8 cellular contexts compared by ENCODE assay signal in genomic region chr2:25981596-25982272, GRCh38. TPM values are rescaled to one million over a fixed set of nuclear protein-coding genes. Genes with fewer than 3 reads are reported as not detected.
A peak's percentile ranks its signal among the peaks of the same experiment; 100 is the strongest.
DNase-seq lines count a peak whose midpoint lies in the region; ATAC-seq and TF ChIP-seq lines count a peak whose summit lies in the region.

No MANE protein-coding gene starts in this region.

- peaks cover 12 to 31% (median 20%) of the 10 kb centered on the region in 7 donors for H3K4me1 Mint-ChIP-seq in naive thymus-derived CD4-positive, alpha-beta T cell

- H3K9me2 ChIP-seq in GM23248 (ENCODE audit: insufficient read depth): no peaks in the 10 kb centered on the region

- no peaks in the 10 kb centered on the region for H3K9me3 ChIP-seq in GM23248 (ENCODE audit: low read depth)
- no peaks in the 10 kb centered on the region for H3K9me3 ChIP-seq in RWPE2 (ENCODE audit: severe bottlenecking)
- H3K9me3 ChIP-seq in naive thymus-derived CD4-positive, alpha-beta T cell (ENCODE audit: control insufficient read depth in 2 of 3, low read length in 3 of 3): no peaks in the 10 kb centered on the region

- H2AFZ ChIP-seq in GM23248: peak overlapping the region; percentile 93

- H3K36me3 ChIP-seq in GM23248 (ENCODE audit: low read depth) (no peaks in the 10 kb centered on the region), RWPE2 (ENCODE audit: low read depth) (no peaks in the 10 kb centered on the region)
- no peaks in the 10 kb centered on the region for H3K36me3 ChIP-seq in naive thymus-derived CD4-positive, alpha-beta T cell (ENCODE audit: control insufficient read depth in 2 of 3, insufficient read depth in 3 of 3, low read length in 3 of 3)

- H3K4me2 ChIP-seq in GM23248 (ENCODE audit: unreplicated experiment): peak overlapping the region; percentile 75

- peak overlapping the region; percentile 68 for H3K4me3 ChIP-seq in GM08714 (ENCODE audit: low read length)
- peak overlapping the region; percentile 96 for H3K4me3 ChIP-seq in GM23248
- peak overlapping the region; percentile 69 for H3K4me3 ChIP-seq in RWPE2 (ENCODE audit: severe bottlenecking)
- peak overlapping the region; percentile 66 for H3K4me3 ChIP-seq in epithelial cell of esophagus (ENCODE audit: low read length)
- peak overlapping the region; percentile 64 for H3K4me3 ChIP-seq in naive thymus-derived CD4-positive, alpha-beta T cell (ENCODE audit: low read length)

- peak overlapping the region; percentile 78 to 91 (median 84) for H3K4me3 Mint-ChIP-seq in naive thymus-derived CD4-positive, alpha-beta T cell

- H3K36me3 Mint-ChIP-seq in naive thymus-derived CD4-positive, alpha-beta T cell: no peaks in the 10 kb centered on the region

- no peaks in the 10 kb centered on the region for H3K9me3 Mint-ChIP-seq in naive thymus-derived CD4-positive, alpha-beta T cell

- H3K4me1 ChIP-seq in GM23248 (ENCODE audit: insufficient read depth): peaks cover 30% of the 10 kb centered on the region
- peaks cover 18% of the 10 kb centered on the region for H3K4me1 ChIP-seq in RWPE2 (ENCODE audit: insufficient read depth, poor library complexity, severe bottlenecking)
- peaks cover 0 to 5% of the 10 kb centered on the region in 2 donors for H3K4me1 ChIP-seq in naive thymus-derived CD4-positive, alpha-beta T cell (ENCODE audit: control insufficient read depth in 2 of 2, insufficient read depth in 2 of 2, low read length in 2 of 2)

- peak; percentile 11 for ATAC-seq in RWPE2 (ENCODE audit: low read depth)
- ATAC-seq in naive thymus-derived CD4-positive, alpha-beta T cell: peak; percentile 33

- H4K20me1 ChIP-seq in GM23248 (ENCODE audit: insufficient read depth): no peaks in the 10 kb centered on the region

- POLR2A ChIA-PET in naive thymus-derived CD4-positive, alpha-beta T cell (lab: Charles Lee): interaction anchor here (1.0 to 1.4 kb wide), 3 partner anchors 10 to 103 kb away, joined by 3 to 6 read pairs (median 5); partner anchors contain the start of gene ASXL2

- intact Hi-C loops in naive thymus-derived CD4-positive, alpha-beta T cell (cut with micrococcal nuclease): loop anchor here (1.0 to 5.0 kb wide), 7 partner anchors 30 to 366 kb away; partner anchors contain the start of genes ASXL2 (in 2 of the 2), RAB10 (in 2 of the 2), ADGRF3 (in 1 of the 2) and DTNB (in 1 of the 2)

- no peaks in the 10 kb centered on the region for H3K27me3 Mint-ChIP-seq in naive thymus-derived CD4-positive, alpha-beta T cell

- H3K27ac Mint-ChIP-seq in naive thymus-derived CD4-positive, alpha-beta T cell: peak overlapping the region in 5 of 9 donors; percentile 14 to 60 (median 31)

- H3K27ac ChIP-seq in GM23248 (no peak overlapping the region), RWPE2 (ENCODE audit: poor library complexity, severe bottlenecking) (peak overlapping the region; percentile 43)
- H3K27ac ChIP-seq in naive thymus-derived CD4-positive, alpha-beta T cell (ENCODE audit: low read depth, low read length): peak overlapping the region; percentile 62

- in situ Hi-C loops in GM23248 (cut with MboI): no loop called here

- H3F3A ChIP-seq in GM23248 (ENCODE audit: insufficient read depth): peaks cover 8% of the 10 kb centered on the region; the same call in 1 of the 2 replicates

- H3K27me3 ChIP-seq in GM23248 (replicated peaks; ENCODE audit: insufficient read depth) (no peaks in the 10 kb centered on the region), RWPE2 (ENCODE audit: insufficient read depth, poor library complexity, severe bottlenecking) (no peaks in the 10 kb centered on the region)
- no peaks in the 10 kb centered on the region for H3K27me3 ChIP-seq in naive thymus-derived CD4-positive, alpha-beta T cell (ENCODE audit: control insufficient read depth in 2 of 2, insufficient read depth in 2 of 2, low read length in 2 of 2)

- TF ChIP-seq CTCF in RWPE2 (IDR thresholded peaks at IDR 0.05; ENCODE audit: poor library complexity, severe bottlenecking): no peak
- no peak for TF ChIP-seq CTCF in epithelial cell of esophagus (IDR thresholded peaks at IDR 0.05; ENCODE audit: insufficient read depth, low read depth, low read length, missing control alignments)

- H3K9ac ChIP-seq in GM23248: peak overlapping the region; percentile 78

- CTCF ChIA-PET in naive thymus-derived CD4-positive, alpha-beta T cell (lab: Charles Lee): interaction anchor here (0.7 to 1.0 kb wide), 2 partner anchors 10 to 31 kb away, joined by 3 to 4 read pairs; no protein-coding TSS in a partner anchor

- H3K79me2 ChIP-seq in GM23248 (ENCODE audit: insufficient read depth): peaks cover 38% of the 10 kb centered on the region

- 13 to 20% methylated on average over 37 to 43 of the region's 44 CpGs for WGBS in GM23248 (ENCODE audit: low coverage in 1 of 2, low lambda C conversion rate in 2 of 2, missing lambda C conversion rate in 2 of 2), 2 experiments

- peak; percentile 59 for DNase-seq in GM23248
- no peak for DNase-seq in RWPE2 (ENCODE audit: low spot score)
- no peak for DNase-seq in epithelial cell of esophagus (ENCODE audit: low read depth)
- peak in 3 of 9 donors; percentile 6 to 19 (median 7) for DNase-seq in naive thymus-derived CD4-positive, alpha-beta T cell
- DNase-seq in inferior parietal cortex (ENCODE audit: extremely low spot score): no peak
- DNase-seq in mesenteric fat pad (ENCODE audit: low spot score): no peak
- no peak for DNase-seq in NOMO-1 treated with DMSO at 0.1 percent for 48 hours (lab: John Stamatoyannopoulos, UW; ENCODE audit: unreplicated experiment)

RNA-seq across cellular contexts. Expression of gene KIF3C, which starts 0.6 kb away (rescaled TPM):
- total RNA-seq in GM23248 (2014; rRNA removed; shearing (Covaris generic)): 7.2 and 18.2 TPM in 2 replicates
- polyA plus RNA-seq in GM23248 (2016; fragmentation: Nextera tagmentation; extraction: Ambion mirVana): 7.0 and 7.5 TPM in 2 replicates
- 1 to 10 TPM; 2.9 to 6.3 (median 5.7) TPM for total RNA-seq in naive thymus-derived CD4-positive, alpha-beta T cell
- polyA plus RNA-seq in naive thymus-derived CD4-positive, alpha-beta T cell: 1 to 10 TPM in 1 of 2 donors, under 1 TPM in 1; 0.54 to 1.7 TPM
- 7.4 TPM for total RNA-seq in mesenteric fat pad

RNA-seq across cellular contexts. Expression of gene RAB10, which starts 52.1 kb away (rescaled TPM):
- total RNA-seq in GM23248 (2014; rRNA removed; shearing (Covaris generic)): 86.7 and 97.4 TPM in 2 replicates
- polyA plus RNA-seq in GM23248 (2016; fragmentation: Nextera tagmentation; extraction: Ambion mirVana): 147 and 151 TPM in 2 replicates
- total RNA-seq in naive thymus-derived CD4-positive, alpha-beta T cell: 100 to 1,000 TPM in 1 of 5 experiments, 10 to 100 TPM in 4; 25.6 to 108 (median 60.5) TPM
- polyA plus RNA-seq in naive thymus-derived CD4-positive, alpha-beta T cell: 10 to 100 TPM; 56.1 to 73.2 TPM
- 118 TPM for total RNA-seq in mesenteric fat pad
